In the genomic region with DNA sequence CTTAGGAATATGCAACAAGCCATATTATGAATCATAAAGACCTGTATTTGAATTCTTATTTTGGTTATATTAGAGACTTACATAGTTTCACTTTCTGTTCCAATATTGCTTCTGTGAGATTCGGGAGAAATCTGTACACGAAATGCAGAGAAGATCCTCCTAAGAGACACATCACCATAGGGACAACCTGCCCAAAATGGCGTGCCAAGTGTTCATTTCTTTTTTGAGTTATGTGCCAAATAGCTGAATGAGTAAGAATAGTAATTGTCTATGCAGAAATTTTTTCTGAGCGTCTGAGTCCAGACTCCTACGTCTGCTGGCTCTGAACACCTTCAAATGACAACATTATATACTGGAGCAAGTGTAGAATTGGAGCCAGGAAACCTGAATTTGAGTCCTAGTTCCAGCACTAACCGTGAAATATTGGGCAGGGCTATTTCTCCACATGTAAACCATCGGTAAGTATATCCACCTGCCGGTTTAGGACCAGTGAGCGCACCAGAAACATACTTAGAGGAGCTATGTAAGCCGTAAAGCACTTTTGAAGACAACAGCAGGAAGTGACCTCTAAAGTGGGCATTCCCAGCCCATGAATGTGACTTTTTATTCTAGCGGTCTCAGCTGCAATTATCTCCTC, we compare ENCODE assay signal across 8 cellular contexts.
DNase-seq lines count a peak whose midpoint lies in the region; ATAC-seq lines count a peak whose summit lies in the region.

No MANE protein-coding gene starts in this region.

- H3K4me3 Mint-ChIP-seq in activated CD4-positive, alpha-beta memory T cell treated with anti-CD3 and anti-CD28 coated beads, Interleukin-2, amount 10 ng/mL, durations not matched to agents 7 days and 5 days = peak overlapping the region; percentile 56
- peak overlapping the region; percentile 69 to 74 for H3K4me3 Mint-ChIP-seq in stimulated activated naive B cell treated with anti-CD40 and anti-IgM and Interleukin-4, amounts not matched to agents 10 μg/mL and 1 μg/mL and 100 μg/mL, for 72 hours

- no peaks in the 10 kb centered on the region for H3K36me3 Mint-ChIP-seq in activated CD4-positive, alpha-beta memory T cell treated with anti-CD3 and anti-CD28 coated beads, Interleukin-2, amount 10 ng/mL, durations not matched to agents 7 days and 5 days (ENCODE audit: low read depth)
- H3K36me3 Mint-ChIP-seq in stimulated activated naive B cell treated with anti-CD40 and anti-IgM and Interleukin-4, amounts not matched to agents 10 μg/mL and 1 μg/mL and 100 μg/mL, for 72 hours = no peaks in the 10 kb centered on the region

- H3K9me3 Mint-ChIP-seq in activated CD4-positive, alpha-beta memory T cell treated with anti-CD3 and anti-CD28 coated beads, Interleukin-2, amount 10 ng/mL, durations not matched to agents 7 days and 5 days = no peaks in the 10 kb centered on the region
- H3K9me3 Mint-ChIP-seq in stimulated activated naive B cell treated with anti-CD40 and anti-IgM and Interleukin-4, amounts not matched to agents 10 μg/mL and 1 μg/mL and 100 μg/mL, for 72 hours = no peaks in the 10 kb centered on the region

- CTCF ChIA-PET in activated CD4-positive, alpha-beta memory T cell treated with anti-CD3 and anti-CD28 coated beads, Interleukin-2, amount 10 ng/mL, durations not matched to agents 7 days and 5 days (lab: Charles Lee) = no interaction called here

- DNase-seq in HCEC 1CT (peak; percentile 20), right cardiac atrium (no peak)
- DNase-seq in activated CD4-positive, alpha-beta memory T cell treated with anti-CD3 and anti-CD28 coated beads, Interleukin-2, amount 10 ng/mL, durations not matched to agents 7 days and 5 days = no peak
- DNase-seq in stimulated activated naive B cell treated with anti-CD40 and anti-IgM and Interleukin-4, amounts not matched to agents 10 μg/mL and 1 μg/mL and 100 μg/mL, for 72 hours = no peak

- WGBS in right cardiac atrium = 39% methylated on average over 11 of the region's 11 CpGs

- intact Hi-C loops in right cardiac atrium (cut with DNase I) = no loop called here

- H3K9me3 ChIP-seq in right cardiac atrium (ENCODE audit: control insufficient read depth, low read length) = no peaks in the 10 kb centered on the region

- H3K4me1 ChIP-seq in right cardiac atrium (ENCODE audit: control insufficient read depth, insufficient read depth, low read length) = peaks cover 4% of the 10 kb centered on the region

- peak overlapping the region; percentile 6 for H3K27ac Mint-ChIP-seq in activated CD4-positive, alpha-beta memory T cell treated with anti-CD3 and anti-CD28 coated beads, Interleukin-2, amount 10 ng/mL, durations not matched to agents 7 days and 5 days
- no peak overlapping the region for H3K27ac Mint-ChIP-seq in stimulated activated naive B cell treated with anti-CD40 and anti-IgM and Interleukin-4, amounts not matched to agents 10 μg/mL and 1 μg/mL and 100 μg/mL, for 72 hours

- POLR2A ChIA-PET in activated CD4-positive, alpha-beta memory T cell treated with anti-CD3 and anti-CD28 coated beads, Interleukin-2, amount 10 ng/mL, durations not matched to agents 7 days and 5 days (lab: Charles Lee) = no interaction called here

- H3K27me3 ChIP-seq in right cardiac atrium (ENCODE audit: control insufficient read depth, insufficient read depth) = no peaks in the 10 kb centered on the region

- H3K4me1 Mint-ChIP-seq in activated CD4-positive, alpha-beta memory T cell treated with anti-CD3 and anti-CD28 coated beads, Interleukin-2, amount 10 ng/mL, durations not matched to agents 7 days and 5 days = peaks cover 26% of the 10 kb centered on the region
- peaks cover 2 to 12% of the 10 kb centered on the region in 2 donors for H3K4me1 Mint-ChIP-seq in stimulated activated naive B cell treated with anti-CD40 and anti-IgM and Interleukin-4, amounts not matched to agents 10 μg/mL and 1 μg/mL and 100 μg/mL, for 72 hours

- peak overlapping the region; percentile 24 for H3K4me3 ChIP-seq in right cardiac atrium (ENCODE audit: low read length)

- peak; percentile 22 to 48 for ATAC-seq in right cardiac atrium
- peak; percentile 39 to 48 for ATAC-seq in stimulated activated naive B cell treated with anti-CD40 and anti-IgM and Interleukin-4, amounts not matched to agents 10 μg/mL and 1 μg/mL and 100 μg/mL, for 72 hours (replicated peaks)
- no peak for ATAC-seq in HG03439 (IDR thresholded peaks at IDR 0.05; ENCODE audit: unreplicated experiment)
- no peak for ATAC-seq in GM18861 (IDR thresholded peaks at IDR 0.05; ENCODE audit: unreplicated experiment)
- ATAC-seq in HG03175 (IDR thresholded peaks at IDR 0.05; ENCODE audit: unreplicated experiment) = no peak
- ATAC-seq in HG03280 (IDR thresholded peaks at IDR 0.05; ENCODE audit: unreplicated experiment) = no peak

- H3K27me3 Mint-ChIP-seq in activated CD4-positive, alpha-beta memory T cell treated with anti-CD3 and anti-CD28 coated beads, Interleukin-2, amount 10 ng/mL, durations not matched to agents 7 days and 5 days = peaks cover 7% of the 10 kb centered on the region
- no peaks in the 10 kb centered on the region for H3K27me3 Mint-ChIP-seq in stimulated activated naive B cell treated with anti-CD40 and anti-IgM and Interleukin-4, amounts not matched to agents 10 μg/mL and 1 μg/mL and 100 μg/mL, for 72 hours

- H3K27ac ChIP-seq in right cardiac atrium (ENCODE audit: low read length) = no peak overlapping the region

Comparison
In these comparisons a context has a peak if more than half of its experiments do, and no peak if none do; other contexts are left out.
1. ATAC-seq: peak in right cardiac atrium (2 of 2) and stimulated activated naive B cell treated with anti-CD40 and anti-IgM and Interleukin-4, amounts not matched to agents 10 μg/mL and 1 μg/mL and 100 μg/mL, for 72 hours (2 of 2); none in HG03439 (single experiment), GM18861 (single experiment), HG03175 (single experiment) and HG03280 (single experiment).